Comparison of ENCODE assay signal across 26 cellular contexts in the genomic region with DNA sequence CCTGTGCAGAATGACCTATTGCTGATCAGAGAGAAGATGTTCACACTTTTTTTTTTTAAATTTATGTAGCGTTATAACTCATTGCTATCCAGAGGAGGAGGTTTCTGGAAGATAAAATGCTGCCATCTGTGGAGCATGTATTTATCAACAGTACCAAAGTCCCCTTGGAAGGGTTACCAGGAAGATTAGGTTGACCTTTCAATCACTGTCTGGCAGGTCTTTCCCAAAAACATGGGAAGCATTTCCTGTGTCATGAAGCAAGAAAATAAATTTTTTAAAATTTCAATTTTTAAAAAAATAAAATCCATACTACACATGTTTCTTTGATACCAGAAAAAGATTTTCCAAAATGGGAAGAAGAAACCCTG.
DNase-seq lines count a peak whose midpoint lies in the region; ATAC-seq, FAIRE-seq and TF ChIP-seq lines count a peak whose summit lies in the region.
"Had no signal": no experiment of that assay in that cellular context is flagged by ENCODE, and none has a peak within 500 bp of the region (broad histone marks: within the 10 kb centered on the region; RNA-seq: fewer than 3 reads in every experiment).

No MANE protein-coding gene starts in this region.

- TF ChIP-seq CTCF in astrocyte (IDR thresholded peaks at IDR 0.05; ENCODE audit: insufficient read depth, low read depth, low read length), result no peak
- TF ChIP-seq CTCF in right lobe of liver (IDR thresholded peaks at IDR 0.05), result peak in 2 of 4 donors; percentile 11 to 14
- no peak for TF ChIP-seq CTCF in GM13977 (IDR thresholded peaks at IDR 0.05; ENCODE audit: extremely low read depth, insufficient read depth, missing control alignments)

- DNase-seq in GM23248, result no peak
- DNase-seq in astrocyte (ENCODE audit: low read depth), result no peak
- no peak for DNase-seq in right lobe of liver
- DNase-seq in NCI-H146 (lab: John Stamatoyannopoulos, UW), result no peak
- no peak for DNase-seq in GM13977 (ENCODE audit: low spot score)
- DNase-seq in islet precursor cell, result no peak
- DNase-seq: 8988T; ACHN; BE2C; CD8-positive, alpha-beta memory T cell; H9; KG1; MG63; NCI-H1105 treated with DMSO at 0.1 percent for 48 hours; NCI-H1694; NCI-H2029 treated with DMSO at 0.1 percent for 48 hours; NCI-H446 treated with DMSO at 0.1 percent for 48 hours; NCI-H526; NCI-H82; NK-92 treated with Interleukin-12 subunit alpha and Interleukin-12 subunit beta, amount 100 ng/mL, for 24 hours had no signal

- H3K9me3 ChIP-seq in GM23248 (ENCODE audit: low read depth) (no peaks in the 10 kb centered on the region), astrocyte (ENCODE audit: insufficient read depth, low read depth, low read length) (no peaks in the 10 kb centered on the region), right lobe of liver (no peaks in the 10 kb centered on the region), neuron (ENCODE audit: low read length) (no peaks in the 10 kb centered on the region)
- H3K9me3 ChIP-seq: BE2C, MG63 had no signal

- peaks cover 4% of the 10 kb centered on the region; the same call in 1 of the 2 replicates for H3K9me2 ChIP-seq in GM23248 (ENCODE audit: insufficient read depth)

- no peak overlapping the region for H3K9ac ChIP-seq in GM23248
- no peak overlapping the region for H3K9ac ChIP-seq in astrocyte (ENCODE audit: low read length)

- no peaks in the 10 kb centered on the region for H3K36me3 ChIP-seq in GM23248 (ENCODE audit: low read depth)
- no peaks in the 10 kb centered on the region for H3K36me3 ChIP-seq in astrocyte (ENCODE audit: insufficient read depth, low read length)
- no peaks in the 10 kb centered on the region for H3K36me3 ChIP-seq in right lobe of liver
- H3K36me3 ChIP-seq in neuron (ENCODE audit: insufficient read depth, low read length), result no peaks in the 10 kb centered on the region
- H3K36me3 ChIP-seq: BE2C, MG63 had no signal

- H3K9me3 Mint-ChIP-seq in astrocyte (ENCODE audit: unreplicated experiment), result no peaks in the 10 kb centered on the region
- H3K9me3 Mint-ChIP-seq: GM23338 had no signal

- peaks cover 14% of the 10 kb centered on the region for H3F3A ChIP-seq in GM23248 (ENCODE audit: insufficient read depth)

- peak overlapping the region; percentile 53 for H3K27ac ChIP-seq in GM23248
- H3K27ac ChIP-seq in astrocyte (ENCODE audit: low read depth, low read length), result peak overlapping the region; percentile 51
- H3K27ac ChIP-seq in right lobe of liver, result peak overlapping the region; percentile 65 to 88 (median 80)

- H3K27me3 ChIP-seq in GM23248 (replicated peaks; ENCODE audit: insufficient read depth), result no peaks in the 10 kb centered on the region
- H3K27me3 ChIP-seq in astrocyte (ENCODE audit: insufficient read depth, low read length), result no peaks in the 10 kb centered on the region
- H3K27me3 ChIP-seq in right lobe of liver, result no peaks in the 10 kb centered on the region
- no peaks in the 10 kb centered on the region for H3K27me3 ChIP-seq in neuron (ENCODE audit: insufficient read depth, low read length)
- H3K27me3 ChIP-seq: BE2C, MG63 had no signal

- H3K79me2 ChIP-seq in GM23248 (ENCODE audit: insufficient read depth) (no peaks in the 10 kb centered on the region), astrocyte (ENCODE audit: insufficient read depth, low read length) (no peaks in the 10 kb centered on the region)

- H2AFZ ChIP-seq in GM23248 (peak overlapping the region; percentile 50), astrocyte (ENCODE audit: low read depth, low read length) (peak overlapping the region; percentile 41), neuron (ENCODE audit: low read depth, low read length) (peak overlapping the region; percentile 4)
- H2AFZ ChIP-seq: GM23338 had no signal

- H3K4me2 ChIP-seq in GM23248 (ENCODE audit: unreplicated experiment) (peak overlapping the region; percentile 25), astrocyte (ENCODE audit: low read length) (peak overlapping the region; percentile 24)
- H3K4me2 ChIP-seq: GM23338 had no signal

- 14 to 17% methylated on average over 1 of the region's 1 CpG for WGBS in GM23248 (ENCODE audit: low coverage in 1 of 2, low lambda C conversion rate in 2 of 2, missing lambda C conversion rate in 2 of 2), 2 experiments
- WGBS in right lobe of liver (ENCODE audit: insufficient coverage, low coverage, low lambda C conversion rate, missing lambda C conversion rate), result 18% methylated on average over 1 of the region's 1 CpG

- H3K27me3 Mint-ChIP-seq in astrocyte (ENCODE audit: low read depth, unreplicated experiment), result no peaks in the 10 kb centered on the region
- H3K27me3 Mint-ChIP-seq: CD8-positive, alpha-beta memory T cell had no signal

- in situ Hi-C loops in GM23248 (cut with MboI), result no loop called here
- in situ Hi-C loops in GM13977 (cut with MboI; ENCODE audit: low pct_unique_long_range_greater_than_20kb, low sequenced_read_pairs, unreplicated experiment), result no loop called here

- peak; percentile 88 to 89 (median 88) for ATAC-seq in right lobe of liver
- ATAC-seq in SK-N-SH treated with all-trans-retinoic acid at 6 μM for 48 hours, result no peak
- ATAC-seq: GM23338 had no signal

- H3K4me3 Mint-ChIP-seq in astrocyte (ENCODE audit: unreplicated experiment), result no peak overlapping the region
- H3K4me3 Mint-ChIP-seq: CD14-positive monocyte; CD8-positive, alpha-beta memory T cell; GM23338; H9 had no signal

- no peak overlapping the region for H3K27ac Mint-ChIP-seq in astrocyte (ENCODE audit: unreplicated experiment)
- H3K27ac Mint-ChIP-seq: CD14-positive monocyte; CD8-positive, alpha-beta memory T cell; GM23338; H9 had no signal

- no peaks in the 10 kb centered on the region for H4K20me1 ChIP-seq in GM23248 (ENCODE audit: insufficient read depth)
- no peaks in the 10 kb centered on the region for H4K20me1 ChIP-seq in astrocyte (ENCODE audit: insufficient read depth, low read length)

- peaks cover 17% of the 10 kb centered on the region for H3K4me1 ChIP-seq in GM23248 (ENCODE audit: insufficient read depth)
- peaks cover 6% of the 10 kb centered on the region for H3K4me1 ChIP-seq in astrocyte (ENCODE audit: insufficient read depth, low read length)
- peaks cover 0 to 13% (median 5%) of the 10 kb centered on the region in 4 donors for H3K4me1 ChIP-seq in right lobe of liver
- peaks cover 25% of the 10 kb centered on the region for H3K4me1 ChIP-seq in neuron (ENCODE audit: insufficient read depth, low read length)
- H3K4me1 ChIP-seq: BE2C had no signal

- no peaks in the 10 kb centered on the region for H3K36me3 Mint-ChIP-seq in astrocyte (ENCODE audit: low read depth, unreplicated experiment)
- H3K36me3 Mint-ChIP-seq: CD14-positive monocyte; CD8-positive, alpha-beta memory T cell had no signal

- intact Hi-C loops in right lobe of liver (cut with DNase I), result no loop called here

- peaks cover 16% of the 10 kb centered on the region for H3K4me1 Mint-ChIP-seq in astrocyte (ENCODE audit: low read depth, unreplicated experiment)
- H3K4me1 Mint-ChIP-seq: CD14-positive monocyte; CD8-positive, alpha-beta memory T cell; GM23338 had no signal

- FAIRE-seq in astrocyte (lab: Jason Lieb, UNC), result no peak
- FAIRE-seq: GM18507, HTR-8/SVneo had no signal

- no peak for TF ChIP-seq POLR2A in right lobe of liver (IDR thresholded peaks at IDR 0.05)

- no peak overlapping the region for H3K4me3 ChIP-seq in GM23248
- no peak overlapping the region for H3K4me3 ChIP-seq in astrocyte (ENCODE audit: insufficient read depth, low read depth, low read length)
- no peak overlapping the region for H3K4me3 ChIP-seq in right lobe of liver
- H3K4me3 ChIP-seq in neuron (ENCODE audit: low read length), result no peak overlapping the region
- H3K4me3 ChIP-seq: GM23338, MG63 had no signal

TF ChIP-seq in SK-N-SH treated with all-trans-retinoic acid at 6 μM for 48 hours, 23 proteins besides CTCF, POLR2A, EP300 and RAD21:
- TF ChIP-seq ZFP30 (CRISPR knock-in tag; IDR thresholded peaks at IDR 0.05) (no peak), ZNF565 (CRISPR knock-in tag; conservative IDR thresholded peaks at IDR 0.05; ENCODE audit: low read depth) (no peak)
